ENCODE assay signal across 8 cellular contexts in genomic region chr5:177497297-177498012, GRCh38. TPM values are rescaled to one million over a fixed set of nuclear protein-coding genes. Genes with fewer than 3 reads are reported as not detected.
DNase-seq lines count a peak whose midpoint lies in the region; ATAC-seq and TF ChIP-seq lines count a peak whose summit lies in the region.

A gene with protein sequence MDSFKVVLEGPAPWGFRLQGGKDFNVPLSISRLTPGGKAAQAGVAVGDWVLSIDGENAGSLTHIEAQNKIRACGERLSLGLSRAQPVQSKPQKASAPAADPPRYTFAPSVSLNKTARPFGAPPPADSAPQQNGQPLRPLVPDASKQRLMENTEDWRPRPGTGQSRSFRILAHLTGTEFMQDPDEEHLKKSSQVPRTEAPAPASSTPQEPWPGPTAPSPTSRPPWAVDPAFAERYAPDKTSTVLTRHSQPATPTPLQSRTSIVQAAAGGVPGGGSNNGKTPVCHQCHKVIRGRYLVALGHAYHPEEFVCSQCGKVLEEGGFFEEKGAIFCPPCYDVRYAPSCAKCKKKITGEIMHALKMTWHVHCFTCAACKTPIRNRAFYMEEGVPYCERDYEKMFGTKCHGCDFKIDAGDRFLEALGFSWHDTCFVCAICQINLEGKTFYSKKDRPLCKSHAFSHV (minus strand): TSS chr5:177497604. CDS start chr5:177496512, 1,092 bp downstream.

- no peaks in the 10 kb centered on the region for H3K9me3 ChIP-seq in esophagus (ENCODE audit: control insufficient read depth in 2 of 2, insufficient read depth in 1 of 2, low read depth in 1 of 2, low read length in 1 of 2)
- H3K9me3 ChIP-seq in muscle layer of duodenum (ENCODE audit: control insufficient read depth in 1 of 2, low read length in 2 of 2), result no peaks in the 10 kb centered on the region

- H3K4me3 ChIP-seq in esophagus (ENCODE audit: low read depth in 1 of 2, low read length in 2 of 2) (peak within 1 kb of the TSS; percentile 53 to 64), muscle layer of duodenum (ENCODE audit: low read depth in 1 of 2, low read length in 2 of 2) (peak within 1 kb of the TSS; percentile 62 to 88)

- H3K36me3 Mint-ChIP-seq in activated T-cell treated with anti-CD3 and anti-CD28 coated beads, Interleukin-2, amount 50 U/mL, for 24 hours (ENCODE audit: low read depth), result peaks cover 8% of the 10 kb centered on the region

- peak within 1 kb of the TSS; percentile 89 to 92 for H3K27ac ChIP-seq in esophagus (ENCODE audit: low read depth in 2 of 2, low read length in 1 of 2)
- peak within 1 kb of the TSS; percentile 90 for H3K27ac ChIP-seq in muscle layer of duodenum (ENCODE audit: low read length)

- H3K27me3 ChIP-seq in esophagus (ENCODE audit: control insufficient read depth in 1 of 2, insufficient read depth in 2 of 2, low read length in 2 of 2) (no peaks in the 10 kb centered on the region), muscle layer of duodenum (ENCODE audit: low read depth, low read length) (no peaks in the 10 kb centered on the region)

- H3K4me3 Mint-ChIP-seq in activated T-cell treated with anti-CD3 and anti-CD28 coated beads, Interleukin-2, amount 50 U/mL, for 24 hours, result peak within 1 kb of the TSS; percentile 80

- WGBS in esophagus, 2 donors, result 0 to 1% methylated on average over 63 to 72 of the region's 72 CpGs

- ATAC-seq in GM21717 (IDR thresholded peaks at IDR 0.05; ENCODE audit: unreplicated experiment), result peak; percentile 77

- H3K27ac Mint-ChIP-seq in activated T-cell treated with anti-CD3 and anti-CD28 coated beads, Interleukin-2, amount 50 U/mL, for 24 hours, result peak within 1 kb of the TSS; percentile 74

- H3K9me3 Mint-ChIP-seq in activated T-cell treated with anti-CD3 and anti-CD28 coated beads, Interleukin-2, amount 50 U/mL, for 24 hours, result no peaks in the 10 kb centered on the region

- peaks cover 3 to 15% of the 10 kb centered on the region in 2 donors for H3K4me1 ChIP-seq in esophagus (ENCODE audit: control insufficient read depth in 2 of 2, insufficient read depth in 2 of 2, low read length in 1 of 2)
- H3K4me1 ChIP-seq in muscle layer of duodenum (ENCODE audit: control insufficient read depth in 1 of 2, insufficient read depth in 2 of 2, low read length in 2 of 2), result peaks cover 22 to 61% of the 10 kb centered on the region in 2 donors

- peaks cover 16% of the 10 kb centered on the region for H3K27me3 Mint-ChIP-seq in activated T-cell treated with anti-CD3 and anti-CD28 coated beads, Interleukin-2, amount 50 U/mL, for 24 hours

- peak; percentile 98 for DNase-seq in DMS53 (lab: John Stamatoyannopoulos, UW)
- peak; percentile 85 for DNase-seq in KG1 (lab: John Stamatoyannopoulos, UW)
- DNase-seq in activated T-cell treated with anti-CD3 and anti-CD28 coated beads, Interleukin-2, amount 50 U/mL, for 24 hours, result peak; percentile 96
- peak; percentile 82 to 87 for DNase-seq in stimulated activated CD8-positive, alpha-beta memory T cell treated with anti-CD3 and anti-CD28 coated beads, Interleukin-7, amount 100 ng/mL, for 4 hours (ENCODE audit: low read depth in 2 of 2)

- H3K4me1 Mint-ChIP-seq in activated T-cell treated with anti-CD3 and anti-CD28 coated beads, Interleukin-2, amount 50 U/mL, for 24 hours (ENCODE audit: low read depth), result peaks cover 51% of the 10 kb centered on the region

- H3K36me3 ChIP-seq in esophagus (ENCODE audit: control insufficient read depth in 2 of 2, insufficient read depth in 2 of 2, low read length in 1 of 2) (peaks cover 0 to under 1% of the 10 kb centered on the region in 2 donors), muscle layer of duodenum (ENCODE audit: control insufficient read depth in 1 of 2, insufficient read depth in 2 of 2, low read length in 2 of 2) (peaks cover 4 to 21% of the 10 kb centered on the region in 2 donors)

TF ChIP-seq in PFSK-1, 5 proteins besides CTCF, POLR2A, EP300 and RAD21:
- TF ChIP-seq TAF1 (IDR thresholded peaks at IDR 0.05; ENCODE audit: borderline replicate concordance, insufficient read depth, low read length) (peak; percentile 95), FOXP2 (optimal IDR thresholded peaks at IDR 0.05; ENCODE audit: borderline replicate concordance, extremely low read depth, extremely low read length, insufficient read depth) (no peak), POLR2AphosphoS5 (IDR thresholded peaks at IDR 0.05; ENCODE audit: low read depth, low read length) (peak; percentile 97), SIN3A (IDR thresholded peaks at IDR 0.05; ENCODE audit: borderline replicate concordance, insufficient read depth, low read length) (peak; percentile 48; the same call in 1 of the 2 replicates)
- TF ChIP-seq, protein P1, sequence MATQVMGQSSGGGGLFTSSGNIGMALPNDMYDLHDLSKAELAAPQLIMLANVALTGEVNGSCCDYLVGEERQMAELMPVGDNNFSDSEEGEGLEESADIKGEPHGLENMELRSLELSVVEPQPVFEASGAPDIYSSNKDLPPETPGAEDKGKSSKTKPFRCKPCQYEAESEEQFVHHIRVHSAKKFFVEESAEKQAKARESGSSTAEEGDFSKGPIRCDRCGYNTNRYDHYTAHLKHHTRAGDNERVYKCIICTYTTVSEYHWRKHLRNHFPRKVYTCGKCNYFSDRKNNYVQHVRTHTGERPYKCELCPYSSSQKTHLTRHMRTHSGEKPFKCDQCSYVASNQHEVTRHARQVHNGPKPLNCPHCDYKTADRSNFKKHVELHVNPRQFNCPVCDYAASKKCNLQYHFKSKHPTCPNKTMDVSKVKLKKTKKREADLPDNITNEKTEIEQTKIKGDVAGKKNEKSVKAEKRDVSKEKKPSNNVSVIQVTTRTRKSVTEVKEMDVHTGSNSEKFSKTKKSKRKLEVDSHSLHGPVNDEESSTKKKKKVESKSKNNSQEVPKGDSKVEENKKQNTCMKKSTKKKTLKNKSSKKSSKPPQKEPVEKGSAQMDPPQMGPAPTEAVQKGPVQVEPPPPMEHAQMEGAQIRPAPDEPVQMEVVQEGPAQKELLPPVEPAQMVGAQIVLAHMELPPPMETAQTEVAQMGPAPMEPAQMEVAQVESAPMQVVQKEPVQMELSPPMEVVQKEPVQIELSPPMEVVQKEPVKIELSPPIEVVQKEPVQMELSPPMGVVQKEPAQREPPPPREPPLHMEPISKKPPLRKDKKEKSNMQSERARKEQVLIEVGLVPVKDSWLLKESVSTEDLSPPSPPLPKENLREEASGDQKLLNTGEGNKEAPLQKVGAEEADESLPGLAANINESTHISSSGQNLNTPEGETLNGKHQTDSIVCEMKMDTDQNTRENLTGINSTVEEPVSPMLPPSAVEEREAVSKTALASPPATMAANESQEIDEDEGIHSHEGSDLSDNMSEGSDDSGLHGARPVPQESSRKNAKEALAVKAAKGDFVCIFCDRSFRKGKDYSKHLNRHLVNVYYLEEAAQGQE (IDR thresholded peaks at IDR 0.05; ENCODE audit: insufficient read depth in 1 of 2, low read depth in 2 of 2, low read length in 2 of 2), result no peak
TF ChIP-seq in PFSK-1: peak in this region for 3.

RNA-seq across cellular contexts. Expression of the gene that starts here (rescaled TPM):
- polyA plus RNA-seq in PFSK-1 (2012; ENCODE audit: insufficient read length, low read depth), result 172 TPM
- 100 to 1,000 TPM in 1 of 2 donors, 10 to 100 TPM in 1; 65.4 to 102 TPM for polyA plus RNA-seq in esophagus

Comparison
In these comparisons a context has a peak if more than half of its experiments do, and no peak if none do; other contexts are left out.
1. Peak in every context shown above with its lines: DNase-seq, ATAC-seq, H3K4me3 ChIP-seq and H3K27ac ChIP-seq.